24 cellular contexts compared by ENCODE assay signal in the genomic region with DNA sequence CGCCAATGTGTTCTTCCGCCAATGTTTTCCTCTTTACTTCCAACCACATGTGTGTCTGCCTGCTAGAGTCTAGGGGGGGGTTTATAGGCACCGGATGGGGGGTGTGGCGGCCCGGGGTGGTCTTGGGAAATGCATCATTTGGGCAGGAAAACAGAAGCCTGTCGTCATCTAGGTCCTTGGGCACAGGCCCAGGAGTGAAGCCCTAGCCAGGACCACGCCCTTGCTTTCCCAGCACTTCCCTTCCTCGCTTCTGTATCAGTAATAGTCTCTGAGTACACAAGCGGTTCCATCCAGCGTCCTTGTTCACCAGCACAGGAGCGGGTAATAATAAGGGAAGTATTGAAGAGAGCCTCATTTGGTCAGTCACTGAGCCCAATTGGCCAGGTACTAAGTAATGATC.
"Had no signal": no experiment of that assay in that cellular context is flagged by ENCODE, and none has a peak within 500 bp of the region (broad histone marks: within the 10 kb centered on the region; RNA-seq: fewer than 3 reads in every experiment).

No MANE protein-coding gene starts in this region.

- H3K27ac ChIP-seq: cardiac muscle cell, coronary artery, esophagus squamous epithelium, gastrocnemius medialis, ovary, psoas muscle, right lobe of liver, tibial artery had no signal

- H3K4me1 ChIP-seq: esophagus squamous epithelium, gastrocnemius medialis, psoas muscle, right lobe of liver, tibial artery had no signal

- DNase-seq: dermis blood vessel endothelial cell; effector memory CD4-positive, alpha-beta T cell; esophagus squamous epithelium; gastrocnemius medialis; head of caudate nucleus; hippocampal formation; mammary epithelial cell; mesendoderm; midbrain; naive thymus-derived CD8-positive, alpha-beta T cell; occipital lobe; ovary; right lobe of liver; small intestine; stimulated activated CD4-positive, alpha-beta T cell treated with anti-CD3 and anti-CD28 coated beads, Interleukin-12 subunit alpha, Interleukin-12 subunit beta, amount 100 ng/mL, for 4 hours; stimulated activated CD4-positive, alpha-beta T cell treated with anti-CD3 and anti-CD28 coated beads, Interleukin-1b, Interleukin-23, amount 100 ng/mL, for 48 hours; stimulated activated CD4-positive, alpha-beta T cell treated with anti-CD3 and anti-CD28 coated beads, Interleukin-4, amount 100 ng/mL, for 1 hour; stimulated activated CD8-positive, alpha-beta memory T cell treated with anti-CD3 and anti-CD28 coated beads, Interleukin-4, amount 100 ng/mL, for 48 hours; stimulated activated naive CD4-positive, alpha-beta T cell; stimulated activated naive CD8-positive, alpha-beta T cell treated with anti-CD3 and anti-CD28 coated beads, Interleukin-15, amount 100 ng/mL, for 72 hours; tibial artery had no signal

- H3K4me3 ChIP-seq: cardiac muscle cell, coronary artery, esophagus squamous epithelium, gastrocnemius medialis, ovary, psoas muscle, right lobe of liver, tibial artery had no signal

- H3K36me3 ChIP-seq: cardiac muscle cell, esophagus squamous epithelium, gastrocnemius medialis, ovary, right lobe of liver, tibial artery had no signal

- H3K27me3 ChIP-seq: cardiac muscle cell, esophagus squamous epithelium, gastrocnemius medialis, ovary, right lobe of liver, tibial artery had no signal

- H3K9me3 ChIP-seq: esophagus squamous epithelium, gastrocnemius medialis, ovary, tibial artery had no signal

- ATAC-seq: gastrocnemius medialis; naive thymus-derived CD8-positive, alpha-beta T cell had no signal
